ENCODE assay signal across 1 cellular context in the genomic region with DNA sequence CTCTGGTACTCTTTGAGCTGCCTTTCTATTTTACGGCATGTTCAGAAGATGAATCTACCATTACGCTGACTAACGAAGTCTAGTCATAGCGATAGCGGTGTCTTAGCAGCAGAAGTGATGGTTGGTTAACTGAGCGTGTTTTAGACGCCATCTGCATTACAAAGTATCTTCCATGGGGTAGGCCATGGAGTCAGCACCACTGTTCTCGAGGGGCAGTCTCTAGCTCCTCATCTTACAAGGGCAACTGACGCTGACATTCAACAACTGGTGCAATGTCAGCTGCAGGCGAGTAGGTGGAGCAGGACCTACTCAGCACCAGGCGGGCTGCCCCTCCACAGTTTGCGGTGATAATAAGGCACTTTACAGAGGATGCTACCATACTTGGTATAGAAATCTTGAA.
TF ChIP-seq lines count a peak whose summit lies in the region.

No MANE protein-coding gene starts in this region.

TF ChIP-seq in SK-N-SH treated with all-trans-retinoic acid at 6 μM for 48 hours, 23 proteins besides CTCF, POLR2A, EP300 and RAD21 (continued from another document):
- TF ChIP-seq, protein P1, sequence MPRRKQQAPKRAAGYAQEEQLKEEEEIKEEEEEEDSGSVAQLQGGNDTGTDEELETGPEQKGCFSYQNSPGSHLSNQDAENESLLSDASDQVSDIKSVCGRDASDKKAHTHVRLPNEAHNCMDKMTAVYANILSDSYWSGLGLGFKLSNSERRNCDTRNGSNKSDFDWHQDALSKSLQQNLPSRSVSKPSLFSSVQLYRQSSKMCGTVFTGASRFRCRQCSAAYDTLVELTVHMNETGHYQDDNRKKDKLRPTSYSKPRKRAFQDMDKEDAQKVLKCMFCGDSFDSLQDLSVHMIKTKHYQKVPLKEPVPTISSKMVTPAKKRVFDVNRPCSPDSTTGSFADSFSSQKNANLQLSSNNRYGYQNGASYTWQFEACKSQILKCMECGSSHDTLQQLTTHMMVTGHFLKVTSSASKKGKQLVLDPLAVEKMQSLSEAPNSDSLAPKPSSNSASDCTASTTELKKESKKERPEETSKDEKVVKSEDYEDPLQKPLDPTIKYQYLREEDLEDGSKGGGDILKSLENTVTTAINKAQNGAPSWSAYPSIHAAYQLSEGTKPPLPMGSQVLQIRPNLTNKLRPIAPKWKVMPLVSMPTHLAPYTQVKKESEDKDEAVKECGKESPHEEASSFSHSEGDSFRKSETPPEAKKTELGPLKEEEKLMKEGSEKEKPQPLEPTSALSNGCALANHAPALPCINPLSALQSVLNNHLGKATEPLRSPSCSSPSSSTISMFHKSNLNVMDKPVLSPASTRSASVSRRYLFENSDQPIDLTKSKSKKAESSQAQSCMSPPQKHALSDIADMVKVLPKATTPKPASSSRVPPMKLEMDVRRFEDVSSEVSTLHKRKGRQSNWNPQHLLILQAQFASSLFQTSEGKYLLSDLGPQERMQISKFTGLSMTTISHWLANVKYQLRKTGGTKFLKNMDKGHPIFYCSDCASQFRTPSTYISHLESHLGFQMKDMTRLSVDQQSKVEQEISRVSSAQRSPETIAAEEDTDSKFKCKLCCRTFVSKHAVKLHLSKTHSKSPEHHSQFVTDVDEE (CRISPR knock-in tag; IDR thresholded peaks at IDR 0.05): no peak
- no peak for TF ChIP-seq ZNF565 (CRISPR knock-in tag; conservative IDR thresholded peaks at IDR 0.05; ENCODE audit: low read depth)
- TF ChIP-seq ESRRG (CRISPR knock-in tag; IDR thresholded peaks at IDR 0.05): no peak
- no peak for TF ChIP-seq ZNF8 (CRISPR knock-in tag; IDR thresholded peaks at IDR 0.05)
- no peak for TF ChIP-seq ARNTL (CRISPR knock-in tag; IDR thresholded peaks at IDR 0.05; ENCODE audit: borderline replicate concordance, low read depth)
- TF ChIP-seq, protein P2, sequence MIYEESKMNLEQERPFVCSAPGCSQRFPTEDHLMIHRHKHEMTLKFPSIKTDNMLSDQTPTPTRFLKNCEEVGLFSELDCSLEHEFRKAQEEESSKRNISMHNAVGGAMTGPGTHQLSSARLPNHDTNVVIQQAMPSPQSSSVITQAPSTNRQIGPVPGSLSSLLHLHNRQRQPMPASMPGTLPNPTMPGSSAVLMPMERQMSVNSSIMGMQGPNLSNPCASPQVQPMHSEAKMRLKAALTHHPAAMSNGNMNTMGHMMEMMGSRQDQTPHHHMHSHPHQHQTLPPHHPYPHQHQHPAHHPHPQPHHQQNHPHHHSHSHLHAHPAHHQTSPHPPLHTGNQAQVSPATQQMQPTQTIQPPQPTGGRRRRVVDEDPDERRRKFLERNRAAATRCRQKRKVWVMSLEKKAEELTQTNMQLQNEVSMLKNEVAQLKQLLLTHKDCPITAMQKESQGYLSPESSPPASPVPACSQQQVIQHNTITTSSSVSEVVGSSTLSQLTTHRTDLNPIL (CRISPR knock-in tag; IDR thresholded peaks at IDR 0.05; ENCODE audit: low read depth): no peak
- no peak for TF ChIP-seq TCF4 (CRISPR knock-in tag; IDR thresholded peaks at IDR 0.05; ENCODE audit: borderline replicate concordance)
- TF ChIP-seq SNAI2 (CRISPR knock-in tag; IDR thresholded peaks at IDR 0.05): no peak
